ENCODE assay signal across 22 cellular contexts in genomic region chr12:20189767-20190166, GRCh38.
A peak's percentile ranks its signal among the peaks of the same experiment; 100 is the strongest.
DNase-seq lines count a peak whose midpoint lies in the region; TF ChIP-seq lines count a peak whose summit lies in the region.
"Had no signal": no experiment of that assay in that cellular context is flagged by ENCODE, and none has a peak within 500 bp of the region (broad histone marks: within the 10 kb centered on the region; RNA-seq: fewer than 3 reads in every experiment).

No MANE protein-coding gene starts in this region.

- H3K4me3 ChIP-seq in cardiac muscle cell: no peak overlapping the region
- H3K4me3 ChIP-seq in left ventricle myocardium inferior: no peak overlapping the region
- H3K4me3 ChIP-seq in ectodermal cell (ENCODE audit: insufficient read depth, low read depth, low read length): no peak overlapping the region
- H3K4me3 ChIP-seq: GM12878, GM23248 had no signal

- H3K36me3 ChIP-seq in cardiac muscle cell (no peaks in the 10 kb centered on the region), left ventricle myocardium inferior (no peaks in the 10 kb centered on the region), ectodermal cell (ENCODE audit: control insufficient read depth, insufficient read depth, low read length) (no peaks in the 10 kb centered on the region)

- H3K36me3 Mint-ChIP-seq in progenitor cell of endocrine pancreas (ENCODE audit: insufficient read depth): peaks cover 1% of the 10 kb centered on the region
- H3K36me3 Mint-ChIP-seq: CD8-positive, alpha-beta T cell had no signal

- WGBS in ectodermal cell, 2 experiments: 53 to 59% methylated on average over 2 of the region's 2 CpGs

- H3K27ac ChIP-seq in cardiac muscle cell (peak overlapping the region; percentile 76), left ventricle myocardium inferior (replicated peaks) (no peak overlapping the region), ectodermal cell (ENCODE audit: insufficient read depth, low read depth, low read length, poor library complexity, severe bottlenecking) (peak overlapping the region; percentile 75)
- H3K27ac ChIP-seq: GM23248, KMS-11 had no signal

- H3K9me3 ChIP-seq in cardiac muscle cell (ENCODE audit: low read depth) (no peaks in the 10 kb centered on the region), left ventricle myocardium inferior (replicated peaks) (no peaks in the 10 kb centered on the region), ectodermal cell (ENCODE audit: control insufficient read depth, low read length) (no peaks in the 10 kb centered on the region)

- H3K27me3 Mint-ChIP-seq in progenitor cell of endocrine pancreas: no peaks in the 10 kb centered on the region

- peak in 1 of 2 donors; percentile 77 for DNase-seq in cardiac muscle cell (ENCODE audit: low read depth in 1 of 2, low spot score in 1 of 2)
- DNase-seq in left ventricle myocardium inferior: no peak
- DNase-seq in NCI-H524 treated with DMSO at 0.1 percent for 48 hours (lab: John Stamatoyannopoulos, UW): peak; percentile 56
- no peak for DNase-seq in progenitor cell of endocrine pancreas (ENCODE audit: low spot score, unreplicated experiment)
- no peak for DNase-seq in cerebellar nuclear complex (lab: John Stamatoyannopoulos, UW)
- DNase-seq in germinal center (ENCODE audit: low spot score): no peak
- no peak for DNase-seq in NCI-H1105 treated with DMSO at 0.1 percent for 48 hours (lab: John Stamatoyannopoulos, UW)
- DNase-seq: 8988T; CD8-positive, alpha-beta T cell; DND-41; GDM1; GM23248; NCI-H1048; NCI-H146; NCI-H2107; NCI-H2227 treated with DMSO at 0.1 percent for 48 hours; NCI-H526; NK-92 treated with Interleukin-12 subunit alpha and Interleukin-12 subunit beta, amount 100 ng/mL, for 24 hours; OCI-M1 had no signal

- peaks cover 24% of the 10 kb centered on the region for H3K4me1 Mint-ChIP-seq in progenitor cell of endocrine pancreas (ENCODE audit: low read depth)

- H3K27ac Mint-ChIP-seq in progenitor cell of endocrine pancreas: peak overlapping the region; percentile 41
- H3K27ac Mint-ChIP-seq: CD8-positive, alpha-beta T cell had no signal

- H3K9me3 Mint-ChIP-seq in progenitor cell of endocrine pancreas (ENCODE audit: low read depth): no peaks in the 10 kb centered on the region
- H3K9me3 Mint-ChIP-seq: CD8-positive, alpha-beta T cell had no signal

- no peaks in the 10 kb centered on the region for H3K27me3 ChIP-seq in cardiac muscle cell
- no peaks in the 10 kb centered on the region for H3K27me3 ChIP-seq in left ventricle myocardium inferior (ENCODE audit: low read depth)
- H3K27me3 ChIP-seq in ectodermal cell (ENCODE audit: control insufficient read depth, insufficient read depth, low read length, poor library complexity, severe bottlenecking): no peaks in the 10 kb centered on the region

- peaks cover 16% of the 10 kb centered on the region for H3K4me1 ChIP-seq in cardiac muscle cell (ENCODE audit: low read depth)
- no peaks in the 10 kb centered on the region for H3K4me1 ChIP-seq in left ventricle myocardium inferior
- peaks cover 9% of the 10 kb centered on the region for H3K4me1 ChIP-seq in ectodermal cell (ENCODE audit: control insufficient read depth, insufficient read depth, low read length)

- intact Hi-C loops in left ventricle myocardium inferior (cut with micrococcal nuclease): no loop called here

- TF ChIP-seq CTCF in cardiac muscle cell (IDR thresholded peaks at IDR 0.05; ENCODE audit: low read depth, low read length): no peak
- no peak for TF ChIP-seq CTCF in left ventricle myocardium inferior (IDR thresholded peaks at IDR 0.05; ENCODE audit: borderline replicate concordance)
- no peak for TF ChIP-seq CTCF in progenitor cell of endocrine pancreas (IDR thresholded peaks at IDR 0.05; ENCODE audit: unreplicated experiment)

- H3K4me3 Mint-ChIP-seq in progenitor cell of endocrine pancreas (ENCODE audit: low read depth): peak overlapping the region; percentile 32
- H3K4me3 Mint-ChIP-seq: CD8-positive, alpha-beta T cell had no signal
